9 cellular contexts compared by ENCODE assay signal in genomic region chr4:48212165-48212564, GRCh38. TPM values are rescaled to one million over a fixed set of nuclear protein-coding genes. Genes with fewer than 3 reads are reported as not detected.
DNase-seq lines count a peak whose midpoint lies in the region; ATAC-seq, FAIRE-seq and TF ChIP-seq lines count a peak whose summit lies in the region.
"Had no signal": no experiment of that assay in that cellular context is flagged by ENCODE, and none has a peak within 500 bp of the region (broad histone marks: within the 10 kb centered on the region; RNA-seq: fewer than 3 reads in every experiment).

No MANE protein-coding gene starts in this region.

- no peak overlapping the region for H3K4me3 ChIP-seq in K562
- H3K4me3 ChIP-seq in effector memory CD4-positive, alpha-beta T cell (ENCODE audit: insufficient read depth, low read depth, low read length, poor library complexity, severe bottlenecking) = no peak overlapping the region

- peak overlapping the region; percentile 73 for H2AFZ ChIP-seq in K562 (ENCODE audit: low read depth, low read length)

- no peaks in the 10 kb centered on the region for H3K27me3 ChIP-seq in K562 (ENCODE audit: control insufficient read depth in 2 of 2, insufficient read depth in 2 of 2, low read length in 2 of 2)
- H3K27me3 ChIP-seq in effector memory CD4-positive, alpha-beta T cell (replicated peaks; ENCODE audit: control insufficient read depth, insufficient read depth, low read length, poor library complexity, severe bottlenecking) = no peaks in the 10 kb centered on the region

- peaks cover 0 to 24% of the 10 kb centered on the region in 2 experiments; a peak in 4 of 5 replicates for H3K4me1 ChIP-seq in K562 (replicated peaks in 1 of 2; ENCODE audit: control insufficient read depth in 2 of 2, insufficient read depth in 2 of 2, low read length in 2 of 2)
- no peaks in the 10 kb centered on the region for H3K4me1 ChIP-seq in effector memory CD4-positive, alpha-beta T cell (ENCODE audit: control insufficient read depth, insufficient read depth, low read length, poor library complexity, severe bottlenecking)

- intact Hi-C loops in K562 (cut with micrococcal nuclease) = loop anchor here (2.0 kb wide), 1 partner anchor 57 kb away; the partner anchor contains the start of gene TEC

- peak overlapping the region; percentile 83 for H3K27ac ChIP-seq in K562 (ENCODE audit: extremely low read depth, low read depth, low read length)
- H3K27ac ChIP-seq in effector memory CD4-positive, alpha-beta T cell (ENCODE audit: insufficient read depth, low read length, poor library complexity, severe bottlenecking) = no peak overlapping the region

- CTCF ChIA-PET in K562 (lab: Yijun Ruan, JAX; ENCODE audit: low intra/inter-chr PET ratio) = no interaction called here

- H4K20me1 ChIP-seq in K562 (replicated peaks; ENCODE audit: control insufficient read depth, insufficient read depth, low read length) = no peaks in the 10 kb centered on the region

- POLR2A ChIA-PET in K562 (lab: Yijun Ruan, JAX) = interaction anchor here (0.6 to 1.7 kb wide), 4 partner anchors 11 to 44 kb away, joined by 3 to 7 read pairs (median 4); no protein-coding TSS in a partner anchor

- 0 out of 6 replicates have a peak, but pooled peaks of 1 of the 3 experiments have one; percentile 1 for TF ChIP-seq CTCF in K562 (IDR thresholded peaks at IDR 0.05 in 2 of 3, conservative IDR thresholded peaks at IDR 0.05 in 1 of 3; ENCODE audit: insufficient read depth in 2 of 3, low read depth in 1 of 3, low read length in 3 of 3)

- H3K9me3 ChIP-seq in K562 (replicated peaks; ENCODE audit: control insufficient read depth, insufficient read depth, low read depth, low read length) = no peaks in the 10 kb centered on the region
- H3K9me3 ChIP-seq in effector memory CD4-positive, alpha-beta T cell (ENCODE audit: control insufficient read depth, low read length) = no peaks in the 10 kb centered on the region

- H3K9ac ChIP-seq in K562 (ENCODE audit: insufficient read depth in 1 of 2, low read depth in 2 of 2, low read length in 2 of 2) = peak overlapping the region in 1 of 2 experiments; percentile 35; a peak in 1 of 4 replicates

- H3K36me3 ChIP-seq in K562 (ENCODE audit: control insufficient read depth, insufficient read depth, low read length) = no peaks in the 10 kb centered on the region
- no peaks in the 10 kb centered on the region for H3K36me3 ChIP-seq in effector memory CD4-positive, alpha-beta T cell (ENCODE audit: control insufficient read depth, insufficient read depth, low read length)

- peak; percentile 6 to 22; a peak in 2 of 4 replicates for TF ChIP-seq RAD21 in K562 (CRISPR knock-in tag; conservative IDR thresholded peaks at IDR 0.05 in 1 of 2, IDR thresholded peaks at IDR 0.05 in 1 of 2)

- no TSS peak for BruUV-seq in K562 (replicated peaks; lab: Mats Ljungman, UMichigan)

- peak; percentile 32 to 83 (median 50) for DNase-seq in K562 (ENCODE audit: extremely low read depth in 1 of 4, low spot score in 3 of 4)
- DNase-seq in DMS 273 (lab: John Stamatoyannopoulos, UW; ENCODE audit: unreplicated experiment) = no peak
- no peak for DNase-seq in DMS79 (lab: John Stamatoyannopoulos, UW)
- DNase-seq in NCI-H146 treated with DMSO at 0.1 percent for 48 hours (lab: John Stamatoyannopoulos, UW; ENCODE audit: unreplicated experiment) = no peak
- no peak for DNase-seq in effector memory CD4-positive, alpha-beta T cell
- DNase-seq: NCI-H1694 had no signal

- in situ Hi-C loops in K562 (cut with MboI) = no loop called here

- peak; percentile 86 for FAIRE-seq in K562 (lab: Jason Lieb, UNC)

- ATAC-seq in GM18498 (IDR thresholded peaks at IDR 0.05; ENCODE audit: unreplicated experiment) = peak; percentile 80
- peak; percentile 82 for ATAC-seq in GM21619 (IDR thresholded peaks at IDR 0.05; ENCODE audit: unreplicated experiment)
- ATAC-seq in HG03521 (IDR thresholded peaks at IDR 0.05; ENCODE audit: unreplicated experiment) = peak; percentile 76
- peak; percentile 88 for ATAC-seq in K562

- peak overlapping the region; percentile 74 for H3K4me2 ChIP-seq in K562 (ENCODE audit: insufficient read depth, low read length)

- peak; percentile 84 for TF ChIP-seq EP300 in K562 (IDR thresholded peaks at IDR 0.05; ENCODE audit: low read length)

- peaks cover 64% of the 10 kb centered on the region for H3K79me2 ChIP-seq in K562 (ENCODE audit: control insufficient read depth, insufficient read depth, low read length)

- no peaks in the 10 kb centered on the region for H3K9me1 ChIP-seq in K562 (ENCODE audit: control insufficient read depth, insufficient read depth, low read length)

- WGBS in K562 (ENCODE audit: insufficient coverage, low coverage, missing lambda C conversion rate) = 1% methylated on average over 6 of the region's 6 CpGs

- TF ChIP-seq POLR2A in K562 (conservative IDR thresholded peaks at IDR 0.05) = no peak

TF ChIP-seq in K562, 482 proteins besides CTCF, POLR2A, EP300 and RAD21 (continues in another document):
- TF ChIP-seq ZNF668 (CRISPR knock-in tag; IDR thresholded peaks at IDR 0.05) = no peak
- no peak for TF ChIP-seq TSHZ1 (CRISPR knock-in tag; IDR thresholded peaks at IDR 0.05)
- TF ChIP-seq ZBTB33 (CRISPR knock-in tag; IDR thresholded peaks at IDR 0.05) = no peak
- TF ChIP-seq SIN3B (IDR thresholded peaks at IDR 0.05; ENCODE audit: low read depth) = no peak
- no peak for TF ChIP-seq CAMTA2 (CRISPR knock-in tag; conservative IDR thresholded peaks at IDR 0.05)

RNA-seq across cellular contexts. Expression of gene TEC, which starts 57.5 kb away (rescaled TPM):
- 12.7 and 33.0 TPM in 2 replicates for total RNA-seq in K562 (2011; cell fraction: chromatin; rRNA removed; ENCODE audit: low replicate concordance)
- total RNA-seq in K562 (2011; cell fraction: nucleolus; rRNA removed) = 6.3 and 7.9 TPM in 2 replicates
- total RNA-seq in K562 (2011; cell fraction: nucleoplasm; rRNA removed) = 11.6 and 13.3 TPM in 2 replicates
- total RNA-seq in K562 (2014; rRNA removed) (9.6 and 14.7 TPM in 2 replicates), K562 (2014; rRNA removed; fragmentation: Illumina TruSeq; extraction: Trizol) (10.2 and 11.4 TPM in 2 replicates), K562 (2015; rRNA removed; fragmentation: Illumina TruSeq; extraction: Trizol) (12.5 and 13.0 TPM in 2 replicates), K562 (2021) (6.8 and 8.0 TPM in 2 replicates)
- polyA plus RNA-seq in K562 (2011; rRNA removed) (8.0 and 9.8 TPM in 2 replicates), K562 (2014; fragmentation: Illumina TruSeq; extraction: Trizol) (7.4 and 8.8 TPM in 2 replicates), K562 (2014; fragmentation: Nextera tagmentation; extraction: Ambion mirVana) (1 to 10 TPM; 5.3 to 8.2 TPM), K562 (2014; rRNA removed) (6.8 and 10.6 TPM in 2 replicates)
- polyA plus RNA-seq in K562 (2011; cell fraction: cytosol; rRNA removed) = 1.8 and 5.7 TPM in 2 replicates
- polyA plus RNA-seq in K562 (2011; cell fraction: nucleus; rRNA removed) = 10.2 and 21.9 TPM in 2 replicates
- 7.2 and 7.8 TPM in 2 replicates for polyA plus RNA-seq in K562 (2012)
- 15.1 and 25.1 TPM in 2 replicates for polyA minus RNA-seq in K562 (2011; rRNA and poly(A)+ RNA removed)
- 4.4 and 5.4 TPM in 2 replicates for polyA minus RNA-seq in K562 (2011; cell fraction: cytosol; rRNA and poly(A)+ RNA removed)
- 11.6 and 30.9 TPM in 2 replicates for polyA minus RNA-seq in K562 (2011; cell fraction: nucleus; rRNA and poly(A)+ RNA removed)

Comparison
In these comparisons a context has a peak if more than half of its experiments do, and no peak if none do; other contexts are left out.
1. DNase-seq: peak in K562 (4 of 4); none in DMS 273 (single experiment), DMS79 (single experiment), NCI-H146 treated with DMSO at 0.1 percent for 48 hours (single experiment) and effector memory CD4-positive, alpha-beta T cell (0 of 3).
2. Peak in every context shown above with its lines, with median percentiles within 50 percentile points of each other: ATAC-seq.